In genomic region chr4:186297013-186297645, GRCh38 we compare ENCODE assay signal across 8 cellular contexts. TPM values are rescaled to one million over a fixed set of nuclear protein-coding genes. Genes with fewer than 3 reads are reported as not detected.
DNase-seq lines count a peak whose midpoint lies in the region; ATAC-seq, FAIRE-seq and TF ChIP-seq lines count a peak whose summit lies in the region.

No MANE protein-coding gene starts in this region.

- CTCF ChIA-PET in endothelial cell of umbilical vein (lab: Charles Lee) = no interaction called here

- H3K27me3 Mint-ChIP-seq in HFFc6 (ENCODE audit: insufficient read depth) (peaks cover 6% of the 10 kb centered on the region), neural progenitor cell (ENCODE audit: insufficient read depth, low read depth) (peaks cover 4% of the 10 kb centered on the region)

- no peaks in the 10 kb centered on the region for H3K4me1 ChIP-seq in endothelial cell of umbilical vein (ENCODE audit: control insufficient read depth, extremely low read depth, insufficient read depth, low read length)
- H3K4me1 ChIP-seq in neural progenitor cell = no peaks in the 10 kb centered on the region

- H3K27me3 ChIP-seq in endothelial cell of umbilical vein (ENCODE audit: control insufficient read depth in 2 of 2, insufficient read depth in 2 of 2, low read length in 2 of 2) (peaks cover 0 to 2% of the 10 kb centered on the region in 2 experiments), neural progenitor cell (peaks cover 5% of the 10 kb centered on the region)

- TF ChIP-seq POLR2A in endothelial cell of umbilical vein (IDR thresholded peaks at IDR 0.05; ENCODE audit: low read depth, low read length) = no peak

- H3K27ac ChIP-seq in endothelial cell of umbilical vein (ENCODE audit: insufficient read depth, low read depth, low read length) = no peak overlapping the region
- H3K27ac ChIP-seq in neural progenitor cell = no peak overlapping the region

- FAIRE-seq in endothelial cell of umbilical vein (lab: Jason Lieb, UNC) = peak; percentile 89

- no peaks in the 10 kb centered on the region for H3K9me3 Mint-ChIP-seq in HFFc6
- no peaks in the 10 kb centered on the region for H3K9me3 Mint-ChIP-seq in neural progenitor cell

- H3K27ac Mint-ChIP-seq in HFFc6 = no peak overlapping the region
- no peak overlapping the region for H3K27ac Mint-ChIP-seq in neural progenitor cell

- H3K9me1 ChIP-seq in endothelial cell of umbilical vein (replicated peaks; ENCODE audit: control insufficient read depth, extremely low read depth, insufficient read depth, low read length) = no peaks in the 10 kb centered on the region

- no peak for ATAC-seq in GM18517 (IDR thresholded peaks at IDR 0.05; ENCODE audit: unreplicated experiment)
- no peak for ATAC-seq in GM18907 (IDR thresholded peaks at IDR 0.05; ENCODE audit: unreplicated experiment)

- H3K4me1 Mint-ChIP-seq in HFFc6 (ENCODE audit: low read depth) (peaks cover 6% of the 10 kb centered on the region), neural progenitor cell (peaks cover 3% of the 10 kb centered on the region)

- H3K4me2 ChIP-seq in endothelial cell of umbilical vein (ENCODE audit: insufficient read depth, low read length) (no peak overlapping the region), neural progenitor cell (no peak overlapping the region)

- H3K36me3 ChIP-seq in endothelial cell of umbilical vein (ENCODE audit: control insufficient read depth in 2 of 2, extremely low read depth in 1 of 2, insufficient read depth in 2 of 2, low read length in 2 of 2) = no peaks in the 10 kb centered on the region
- no peaks in the 10 kb centered on the region for H3K36me3 ChIP-seq in neural progenitor cell

- peaks cover 6% of the 10 kb centered on the region for H3F3A ChIP-seq in neural progenitor cell (ENCODE audit: low read depth)

- DNase-seq in DMS53 (lab: John Stamatoyannopoulos, UW) (peak; percentile 64), HFFc6 (peak; percentile 66), OCI-M1 (lab: John Stamatoyannopoulos, UW) (peak; percentile 79), endothelial cell of umbilical vein (ENCODE audit: low read depth, low spot score) (peak; percentile 51), neural progenitor cell (ENCODE audit: low spot score) (peak; percentile 56), COLO668 (lab: John Stamatoyannopoulos, UW; ENCODE audit: unreplicated experiment) (no peak)

- H3K9me3 ChIP-seq in endothelial cell of umbilical vein (replicated peaks; ENCODE audit: control insufficient read depth, insufficient read depth, low read length) (no peaks in the 10 kb centered on the region), neural progenitor cell (ENCODE audit: low read depth) (no peaks in the 10 kb centered on the region)

- dilution Hi-C loops in endothelial cell of umbilical vein (cut with MboI; ENCODE audit: extremely low pct_ligation_motif_present, low sequenced_read_pairs) = no loop called here

- no peak overlapping the region for H2AFZ ChIP-seq in endothelial cell of umbilical vein (ENCODE audit: low read depth, low read length)
- H2AFZ ChIP-seq in neural progenitor cell (replicated peaks) = peak overlapping the region; percentile 79

- peak; percentile 84 for TF ChIP-seq CTCF in HFFc6 (IDR thresholded peaks at IDR 0.05)
- TF ChIP-seq CTCF in endothelial cell of umbilical vein (IDR thresholded peaks at IDR 0.05; ENCODE audit: extremely low read depth in 1 of 2, insufficient read depth in 1 of 2, low read depth in 1 of 2, low read length in 2 of 2) = peak; percentile 26 to 54
- TF ChIP-seq CTCF in neural progenitor cell (IDR thresholded peaks at IDR 0.05) = peak; percentile 83

- BruUV-seq in endothelial cell of umbilical vein (replicated peaks; lab: Mats Ljungman, UMichigan) = no TSS peak

- no peak overlapping the region; the same call in 1 of the 2 replicates for H3K4me3 Mint-ChIP-seq in HFFc6
- no peak overlapping the region for H3K4me3 Mint-ChIP-seq in neural progenitor cell

- H3K9ac ChIP-seq in endothelial cell of umbilical vein (replicated peaks; ENCODE audit: extremely low read depth, insufficient read depth, low read length) (no peak overlapping the region), neural progenitor cell (no peak overlapping the region)

- H3K4me3 ChIP-seq in endothelial cell of umbilical vein (replicated peaks in 1 of 3; ENCODE audit: insufficient read depth in 1 of 3, low read depth in 1 of 3, low read length in 3 of 3) (no peak overlapping the region), neural progenitor cell (no peak overlapping the region)

- no peaks in the 10 kb centered on the region for H3K36me3 Mint-ChIP-seq in HFFc6 (ENCODE audit: low read depth)
- H3K36me3 Mint-ChIP-seq in neural progenitor cell = no peaks in the 10 kb centered on the region

- no peaks in the 10 kb centered on the region for H3K79me2 ChIP-seq in endothelial cell of umbilical vein (ENCODE audit: control insufficient read depth, insufficient read depth, low read length)
- no peaks in the 10 kb centered on the region for H3K79me2 ChIP-seq in neural progenitor cell (ENCODE audit: low read depth)

- H4K20me1 ChIP-seq in endothelial cell of umbilical vein (replicated peaks; ENCODE audit: control insufficient read depth, extremely low read depth, insufficient read depth, low read length) = no peaks in the 10 kb centered on the region
- H4K20me1 ChIP-seq in neural progenitor cell (ENCODE audit: low read depth) = no peaks in the 10 kb centered on the region

- POLR2A ChIA-PET in endothelial cell of umbilical vein (lab: Charles Lee) = no interaction called here

- intact Hi-C loops in endothelial cell of umbilical vein (cut with micrococcal nuclease) = loop anchor here (1.0 to 5.0 kb wide), 2 partner anchors 290 to 380 kb away; no protein-coding TSS in a partner anchor

TF ChIP-seq in endothelial cell of umbilical vein, 7 proteins besides CTCF, POLR2A, EP300 and RAD21:
- TF ChIP-seq JUN (IDR thresholded peaks at IDR 0.05; ENCODE audit: borderline replicate concordance, insufficient read depth, insufficient read length, low read depth) = no peak
- TF ChIP-seq EZH2 (IDR thresholded peaks at IDR 0.05; ENCODE audit: borderline replicate concordance, low read depth, low read length, severe bottlenecking) = no peak
- no peak for TF ChIP-seq MYC (IDR thresholded peaks at IDR 0.05; ENCODE audit: low read depth, low read length)
- no peak for TF ChIP-seq MAX (IDR thresholded peaks at IDR 0.05; ENCODE audit: insufficient read depth, insufficient read length)
- TF ChIP-seq POLR2AphosphoS5 (IDR thresholded peaks at IDR 0.05; ENCODE audit: insufficient read depth, low read depth, low read length) = no peak
- TF ChIP-seq GATA2 (IDR thresholded peaks at IDR 0.05; ENCODE audit: insufficient read depth, insufficient read length, low read depth, low read length) = no peak
TF ChIP-seq in endothelial cell of umbilical vein: peak in this region for 0.

RNA-seq across cellular contexts. Expression of gene F11, which starts 31.1 kb away (rescaled TPM):
- not detected for total RNA-seq in HFFc6 (2021; fragmentation: NEBNext Ultra II Directional; extraction: Animal tissue kit (Norgen Biotek cat#: 25700))
- total RNA-seq in endothelial cell of umbilical vein (not detected in 2 replicates), neural progenitor cell (ENCODE audit: low replicate concordance) (not detected in 2 replicates)
- not detected in 2 replicates for polyA plus RNA-seq in endothelial cell of umbilical vein
- polyA plus RNA-seq in endothelial cell of umbilical vein (2011; cell fraction: cytosol; rRNA removed) = not detected in 2 replicates
- polyA plus RNA-seq in endothelial cell of umbilical vein (2011; cell fraction: nucleus; rRNA removed) = not detected in 2 replicates
- not detected in 2 replicates for polyA plus RNA-seq in endothelial cell of umbilical vein (2012)
- not detected in 2 replicates for polyA minus RNA-seq in endothelial cell of umbilical vein
- not detected for polyA minus RNA-seq in endothelial cell of umbilical vein (2011; cell fraction: cytosol; rRNA and poly(A)+ RNA removed)
- polyA minus RNA-seq in endothelial cell of umbilical vein (2011; cell fraction: nucleus; rRNA and poly(A)+ RNA removed) = not detected in 2 replicates
